In genomic region chr18:32473325-32473724, GRCh38 we compare ENCODE assay signal across 5 cellular contexts.
"Had no signal": no experiment of that assay in that cellular context is flagged by ENCODE, and none has a peak within 500 bp of the region (broad histone marks: within the 10 kb centered on the region; RNA-seq: fewer than 3 reads in every experiment).

No MANE protein-coding gene starts in this region.

- H3K4me2 ChIP-seq: GM23338 had no signal

- DNase-seq: H9, HCEC 1CT, IMR-90 had no signal

- H2AFZ ChIP-seq: GM23338 had no signal

- H3K4me3 ChIP-seq: GM23338, K562 had no signal
